In the genomic region with DNA sequence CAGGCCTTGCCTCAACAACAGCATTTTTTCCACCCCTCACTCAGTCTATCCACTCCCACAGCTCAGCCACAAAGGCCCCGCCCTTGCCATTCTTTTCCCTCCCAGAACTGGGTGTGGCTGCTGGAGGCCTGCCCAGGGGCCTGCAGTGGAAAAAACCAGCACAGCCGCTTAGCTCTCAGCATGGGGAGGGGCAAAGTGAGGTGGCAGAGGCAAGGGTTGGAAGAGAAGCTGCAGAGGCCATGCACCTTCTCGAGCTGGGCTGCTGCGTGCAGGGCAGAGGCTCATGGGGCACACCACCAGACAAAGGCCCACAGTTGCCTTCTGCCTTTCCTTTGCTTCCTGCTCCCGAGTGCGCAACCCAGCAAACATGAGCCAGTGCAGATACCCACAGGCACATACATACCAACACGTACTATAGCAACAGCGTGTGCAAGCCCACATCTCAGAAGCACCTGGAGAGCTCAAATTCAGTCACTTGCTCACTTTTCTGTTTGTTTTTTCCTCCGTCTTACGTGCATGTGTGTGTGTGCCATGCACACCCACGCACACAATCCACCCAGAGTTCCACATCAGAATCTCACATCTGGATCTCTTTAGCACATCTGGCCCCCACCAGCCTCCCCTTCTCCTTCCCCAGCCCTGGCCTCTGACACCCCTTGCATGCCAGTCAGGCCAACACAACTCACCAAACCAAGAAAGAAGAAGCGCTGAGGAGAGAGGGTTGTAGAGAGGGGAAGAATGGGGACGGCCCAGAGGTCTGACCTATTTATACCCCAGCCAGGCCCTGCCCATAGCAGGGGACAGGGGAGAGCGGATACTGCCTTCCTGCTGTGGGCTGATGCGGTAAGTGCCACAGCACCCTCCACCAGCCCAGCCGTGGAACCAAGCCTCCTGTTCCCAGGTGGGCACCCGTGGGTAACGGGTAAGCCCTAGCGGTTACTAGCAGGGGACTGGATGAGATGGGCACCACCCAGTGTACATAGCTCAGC, we compare ENCODE assay signal across 1 cellular context.
TF ChIP-seq lines count a peak whose summit lies in the region.

Gene S100A4 (minus strand): TSS at position 740 of the 989 bp plus-strand sequence. CDS start 1,012 bp downstream, outside the sequence.

TF ChIP-seq in WTC11, 78 proteins besides CTCF, POLR2A, EP300 and RAD21 (continued from another document):
- TF ChIP-seq ZBTB21 (CRISPR knock-in tag; IDR thresholded peaks at IDR 0.05; ENCODE audit: borderline replicate concordance) (no peak), SP1 (CRISPR knock-in tag; conservative IDR thresholded peaks at IDR 0.05) (peak; percentile 55; the same call in 1 of the 2 replicates), ETV6 (CRISPR knock-in tag; IDR thresholded peaks at IDR 0.05) (0 out of 2 replicates have a peak, but pooled peaks have one; percentile 29)
